Comparison of ENCODE assay signal across 31 cellular contexts in the genomic region with DNA sequence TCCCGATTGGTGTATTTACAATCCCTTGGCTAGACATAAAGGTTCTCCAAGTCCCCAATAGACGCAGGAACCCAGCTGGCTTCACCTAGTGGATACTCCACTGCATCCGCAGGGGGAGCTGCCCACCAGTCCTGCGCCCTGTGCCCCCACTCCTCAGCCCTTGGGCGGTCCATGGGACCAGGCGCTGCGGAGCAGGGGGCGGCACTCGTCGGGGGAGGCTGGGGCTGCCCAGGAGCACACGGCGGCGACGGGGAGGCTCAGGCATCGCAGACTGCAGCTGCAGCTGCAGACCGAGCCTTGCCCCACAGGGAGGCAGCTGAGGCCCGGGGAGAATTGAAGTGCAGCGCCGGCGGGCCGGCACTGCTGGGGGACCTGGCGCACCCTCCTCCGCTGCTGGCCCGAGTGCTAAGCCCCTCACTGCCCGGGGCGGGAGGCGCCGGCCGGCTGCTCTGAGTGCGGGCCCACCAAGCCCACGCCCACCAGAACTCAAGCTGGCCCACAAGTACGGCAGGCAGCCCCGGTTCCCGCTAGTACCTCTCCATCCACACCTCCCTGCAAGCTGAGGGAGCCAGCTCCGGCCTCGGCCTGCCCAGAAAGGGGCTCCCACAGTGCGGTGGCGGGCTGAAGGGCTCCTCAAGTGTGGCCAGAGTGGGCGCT.
"Had no signal": no experiment of that assay in that cellular context is flagged by ENCODE, and none has a peak within 500 bp of the region (broad histone marks: within the 10 kb centered on the region; RNA-seq: fewer than 3 reads in every experiment).

No MANE protein-coding gene starts in this region.

- H3K27me3 ChIP-seq: adrenal gland, body of pancreas, esophagus muscularis mucosa, foreskin keratinocyte, gastrocnemius medialis, heart left ventricle had no signal

- DNase-seq: activated B cell treated with CpG ODN at 0.5 μM for 24 hours; activated CD4-positive, alpha-beta memory T cell treated with anti-CD3 and anti-CD28 coated beads for 36 hours; activated CD4-positive, alpha-beta T cell treated with anti-CD3 and anti-CD28 coated beads for 48 hours; activated CD8-positive, alpha-beta memory T cell treated with anti-CD3 and anti-CD28 coated beads, Interleukin-2, amount 10 ng/mL, durations not matched to agents 7 days and 5 days; activated CD8-positive, alpha-beta memory T cell treated with anti-CD3 and anti-CD28 coated beads, Interleukin-2, amount 50 U/mL, for 4 hours; activated CD8-positive, alpha-beta T cell treated with anti-CD3 and anti-CD28 coated beads, Interleukin-2, amount 10 ng/mL, durations not matched to agents 7 days and 5 days; activated effector memory CD4-positive, alpha-beta T cell treated with anti-CD3 and anti-CD28 coated beads, Interleukin-2, amount 50 U/mL, for 16 hours; activated naive CD4-positive, alpha-beta T cell treated with anti-CD3 and anti-CD28 coated beads for 36 hours; activated naive CD8-positive, alpha-beta T cell treated with anti-CD3 and anti-CD28 coated beads for 36 hours; activated naive CD8-positive, alpha-beta T cell treated with anti-CD3 and anti-CD28 coated beads, Interleukin-2, amount 50 U/mL, for 24 hours; activated T-cell treated with anti-CD3 and anti-CD28 coated beads, Interleukin-2, amount 50 U/mL, for 1 hour; activated T-cell treated with anti-CD3 and anti-CD28 coated beads, Interleukin-2, amount 50 U/mL, for 48 hours; adrenal gland; amygdala; body of pancreas; caudate nucleus; cortex of kidney; dermis blood vessel endothelial cell; effector CD4-positive, alpha-beta T cell; effector memory CD8-positive, alpha-beta T cell; erythroblast; foreskin keratinocyte; gastrocnemius medialis; glutamatergic neuron; heart left ventricle; T-helper 1 cell; T-helper 17 cell had no signal

- H3K4me3 ChIP-seq: adrenal gland, body of pancreas, esophagus muscularis mucosa, gastrocnemius medialis, heart left ventricle had no signal

- FAIRE-seq: colon had no signal

- H3K27ac ChIP-seq: adrenal gland, body of pancreas, esophagus muscularis mucosa, foreskin keratinocyte, gastrocnemius medialis, heart left ventricle, VCaP had no signal

- H3K9me3 ChIP-seq: adrenal gland, body of pancreas, esophagus muscularis mucosa, gastrocnemius medialis, heart left ventricle had no signal

- ATAC-seq: activated CD4-positive, CD25-positive, alpha-beta regulatory T cell treated with anti-CD3 and anti-CD28 coated beads, Interleukin-2, amount 50 U/mL, for 24 hours; activated CD8-positive, alpha-beta memory T cell treated with anti-CD3 and anti-CD28 coated beads, Interleukin-2, amount 10 ng/mL, durations not matched to agents 7 days and 5 days; activated CD8-positive, alpha-beta T cell treated with anti-CD3 and anti-CD28 coated beads, Interleukin-2, amount 10 ng/mL, durations not matched to agents 7 days and 5 days; activated naive CD8-positive, alpha-beta T cell treated with anti-CD3 and anti-CD28 coated beads, Interleukin-2, amount 50 U/mL, for 24 hours; body of pancreas; effector memory CD8-positive, alpha-beta T cell; foreskin keratinocyte; gastrocnemius medialis; T-helper 17 cell had no signal

- H3K36me3 ChIP-seq: adrenal gland, esophagus muscularis mucosa, gastrocnemius medialis, heart left ventricle had no signal

- H3K4me1 ChIP-seq: adrenal gland, body of pancreas, foreskin keratinocyte, gastrocnemius medialis had no signal
